ENCODE assay signal across 2 cellular contexts in genomic region chr6:18504232-18504596, GRCh38.
TF ChIP-seq lines count a peak whose summit lies in the region.

No MANE protein-coding gene starts in this region.

TF ChIP-seq in SK-N-SH treated with all-trans-retinoic acid at 6 μM for 48 hours, 23 proteins besides CTCF, POLR2A, EP300 and RAD21 (continued from another document):
- TF ChIP-seq ISL1 (CRISPR knock-in tag; IDR thresholded peaks at IDR 0.05) (no peak), ZFP30 (CRISPR knock-in tag; IDR thresholded peaks at IDR 0.05) (no peak), RARB (CRISPR knock-in tag; IDR thresholded peaks at IDR 0.05) (no peak), ZNF565 (CRISPR knock-in tag; conservative IDR thresholded peaks at IDR 0.05; ENCODE audit: low read depth) (no peak), ARNTL (CRISPR knock-in tag; IDR thresholded peaks at IDR 0.05; ENCODE audit: borderline replicate concordance, low read depth) (no peak), SNAI2 (CRISPR knock-in tag; IDR thresholded peaks at IDR 0.05) (no peak), BACH2 (CRISPR knock-in tag; IDR thresholded peaks at IDR 0.05; ENCODE audit: borderline replicate concordance) (no peak), ZNF8 (CRISPR knock-in tag; IDR thresholded peaks at IDR 0.05) (no peak), PATZ1 (CRISPR knock-in tag; IDR thresholded peaks at IDR 0.05; ENCODE audit: borderline replicate concordance) (no peak), POU6F1 (CRISPR knock-in tag; IDR thresholded peaks at IDR 0.05; ENCODE audit: borderline replicate concordance, low read depth) (no peak), CSRNP3 (CRISPR knock-in tag; IDR thresholded peaks at IDR 0.05) (no peak)

TF ChIP-seq in SK-N-SH, 30 proteins besides CTCF, POLR2A, EP300 and RAD21 (continued from another document):
- no peak for TF ChIP-seq RCOR1 (IDR thresholded peaks at IDR 0.05; ENCODE audit: low read length)
- no peak for TF ChIP-seq GATA2 (CRISPR knock-in tag; IDR thresholded peaks at IDR 0.05)
- no peak for TF ChIP-seq MAX (IDR thresholded peaks at IDR 0.05; ENCODE audit: low read depth)
- no peak for TF ChIP-seq TAF1 (IDR thresholded peaks at IDR 0.05; ENCODE audit: borderline replicate concordance, low read depth, low read length)
- no peak for TF ChIP-seq USF1 (IDR thresholded peaks at IDR 0.05; ENCODE audit: borderline replicate concordance, low read depth)
- no peak for TF ChIP-seq USF2 (IDR thresholded peaks at IDR 0.05; ENCODE audit: borderline replicate concordance, low read depth, low read length)
- TF ChIP-seq REST (IDR thresholded peaks at IDR 0.05; ENCODE audit: low read depth, low read length): no peak
